Comparison of ENCODE assay signal across 19 cellular contexts in the genomic region with DNA sequence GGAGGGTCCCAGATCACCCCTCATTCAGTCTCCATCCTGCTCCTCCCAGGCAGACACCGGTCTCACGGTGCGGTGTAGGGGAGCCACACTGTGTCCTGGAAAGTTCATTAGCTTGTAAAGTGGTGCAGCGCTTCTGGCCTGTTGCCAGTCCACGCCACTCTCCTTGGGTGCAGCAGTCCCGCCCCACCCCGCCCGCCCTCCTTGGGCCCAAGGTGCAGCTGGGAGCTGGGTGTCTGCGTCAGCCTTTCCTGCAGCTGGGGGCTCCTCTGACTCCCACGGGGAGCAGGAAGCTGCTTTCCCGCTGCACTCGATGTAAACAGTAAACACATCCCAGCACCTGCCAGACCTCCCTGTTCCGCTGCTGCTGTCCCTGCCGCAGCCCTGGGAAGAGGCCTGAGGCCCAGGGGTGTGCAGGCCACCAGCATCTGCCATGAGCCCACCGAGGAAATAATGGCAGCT. TPM values are rescaled to one million over a fixed set of nuclear protein-coding genes. Genes with fewer than 3 reads are reported as not detected.
DNase-seq lines count a peak whose midpoint lies in the region; ATAC-seq and TF ChIP-seq lines count a peak whose summit lies in the region.
"Had no signal": no experiment of that assay in that cellular context is flagged by ENCODE, and none has a peak within 500 bp of the region (broad histone marks: within the 10 kb centered on the region; RNA-seq: fewer than 3 reads in every experiment).

No MANE protein-coding gene starts in this region.

- ATAC-seq in heart right ventricle = peak; percentile 38 to 88 (median 70)
- peak; percentile 29 to 71 for ATAC-seq in upper lobe of left lung (ENCODE audit: low FRiP score in 2 of 2)
- ATAC-seq in GM19397 (IDR thresholded peaks at IDR 0.05; ENCODE audit: unreplicated experiment) = no peak
- ATAC-seq: naive thymus-derived CD8-positive, alpha-beta T cell had no signal

- no peak for TF ChIP-seq POLR2A in upper lobe of left lung (IDR thresholded peaks at IDR 0.05)

- TF ChIP-seq CTCF in heart right ventricle (IDR thresholded peaks at IDR 0.05) (no peak), left ventricle myocardium inferior (IDR thresholded peaks at IDR 0.05; ENCODE audit: borderline replicate concordance) (no peak), upper lobe of left lung (IDR thresholded peaks at IDR 0.05) (no peak)

- intact Hi-C loops in heart right ventricle (cut with DNase I) (no loop called here), left ventricle myocardium inferior (cut with micrococcal nuclease) (no loop called here)

- peak; percentile 20 to 44 for DNase-seq in heart right ventricle
- DNase-seq in left ventricle myocardium inferior = no peak
- DNase-seq in NCI-H345 treated with DMSO at 0.1 percent for 48 hours (lab: John Stamatoyannopoulos, UW; ENCODE audit: unreplicated experiment) = peak; percentile 64
- DNase-seq in islet precursor cell = peak; percentile 40
- peak; percentile 59 to 61 for DNase-seq in upper lobe of left lung
- DNase-seq in NK-92 treated with Interleukin-12 subunit alpha and Interleukin-12 subunit beta, amount 100 ng/mL, for 24 hours (lab: John Stamatoyannopoulos, UW) = no peak
- no peak for DNase-seq in HPDE6-E6E7 (ENCODE audit: extremely low spot score)
- DNase-seq: activated CD8-positive, alpha-beta memory T cell treated with anti-CD3 and anti-CD28 coated beads for 24 hours; CD4-positive, alpha-beta memory T cell; H7; mammary epithelial cell; naive thymus-derived CD8-positive, alpha-beta T cell; NCI-H2081 treated with DMSO at 0.1 percent for 48 hours; T-helper 9 cell had no signal

- H3K4me1 ChIP-seq in heart right ventricle (peaks cover 0 to 7% (median 0%) of the 10 kb centered on the region in 9 donors), left ventricle myocardium inferior (peaks cover 8% of the 10 kb centered on the region), upper lobe of left lung (peaks cover 0 to 8% (median 3%) of the 10 kb centered on the region in 4 donors)
- H3K4me1 ChIP-seq: esophagus muscularis mucosa, vagina had no signal

- no peak overlapping the region for H3K4me3 ChIP-seq in heart right ventricle
- H3K4me3 ChIP-seq in left ventricle myocardium inferior = no peak overlapping the region
- no peak overlapping the region for H3K4me3 ChIP-seq in upper lobe of left lung
- H3K4me3 ChIP-seq: esophagus muscularis mucosa, vagina had no signal

- H3K36me3 ChIP-seq in heart right ventricle (no peaks in the 10 kb centered on the region), left ventricle myocardium inferior (no peaks in the 10 kb centered on the region), upper lobe of left lung (no peaks in the 10 kb centered on the region)
- H3K36me3 ChIP-seq: esophagus muscularis mucosa, vagina had no signal

- 47 to 51% methylated on average over 15 of the region's 15 CpGs for WGBS in heart right ventricle, 2 donors
- 35 to 58% methylated on average over 11 to 15 of the region's 15 CpGs for WGBS in upper lobe of left lung, 2 donors

- H3K27me3 ChIP-seq in heart right ventricle (no peaks in the 10 kb centered on the region), left ventricle myocardium inferior (ENCODE audit: low read depth) (no peaks in the 10 kb centered on the region), upper lobe of left lung (no peaks in the 10 kb centered on the region)
- H3K27me3 ChIP-seq: esophagus muscularis mucosa, vagina had no signal

- H3K27ac ChIP-seq in heart right ventricle = peak overlapping the region in 1 of 10 donors; percentile 34
- H3K27ac ChIP-seq in left ventricle myocardium inferior (replicated peaks) = no peak overlapping the region
- H3K27ac ChIP-seq in upper lobe of left lung = no peak overlapping the region
- H3K27ac ChIP-seq: esophagus muscularis mucosa, vagina had no signal

- H3K9me3 ChIP-seq in heart right ventricle (peaks cover 0 to 20% (median 9%) of the 10 kb centered on the region in 11 donors), left ventricle myocardium inferior (replicated peaks) (peaks cover 12% of the 10 kb centered on the region), upper lobe of left lung (peaks cover 0 to 6% (median 2%) of the 10 kb centered on the region in 4 donors)
- H3K9me3 ChIP-seq: vagina had no signal

- no peak for TF ChIP-seq EP300 in upper lobe of left lung (IDR thresholded peaks at IDR 0.05)

RNA-seq across cellular contexts. Expression of a gene that starts 53.8 kb away (rescaled TPM):
- total RNA-seq in heart right ventricle (10 to 100 TPM in 9 of 10 donors, 1 to 10 TPM in 1; 4.5 to 47.1 (median 29.7) TPM), left ventricle myocardium inferior (11.3 TPM), upper lobe of left lung (not detected)
- polyA plus RNA-seq in heart right ventricle = 1 to 10 TPM; 3.5 to 4.2 TPM
- total RNA-seq: CD4-positive, alpha-beta memory T cell; esophagus muscularis mucosa; H7; mammary epithelial cell; naive thymus-derived CD8-positive, alpha-beta T cell; SK-MEL-5; vagina had no signal
- polyA plus RNA-seq: CD4-positive, alpha-beta memory T cell; IgD-negative memory B cell; mammary epithelial cell; naive thymus-derived CD8-positive, alpha-beta T cell had no signal

Comparison
In these comparisons a context has a peak if more than half of its experiments do, and no peak if none do; other contexts are left out.
1. DNase-seq: peak in heart right ventricle (2 of 2), NCI-H345 treated with DMSO at 0.1 percent for 48 hours (single experiment), islet precursor cell (single experiment) and upper lobe of left lung (2 of 2); none in left ventricle myocardium inferior (single experiment), NK-92 treated with Interleukin-12 subunit alpha and Interleukin-12 subunit beta, amount 100 ng/mL, for 24 hours (single experiment) and HPDE6-E6E7 (single experiment).
2. RNA of a gene that starts 53.8 kb away (total RNA-seq): 4.5 to 47.1 TPM in heart right ventricle and 11.3 TPM in left ventricle myocardium inferior (single experiment); not detected in upper lobe of left lung; every median in the first group is over 4 times any median in the second.